ENCODE assay signal across 26 cellular contexts in the genomic region with DNA sequence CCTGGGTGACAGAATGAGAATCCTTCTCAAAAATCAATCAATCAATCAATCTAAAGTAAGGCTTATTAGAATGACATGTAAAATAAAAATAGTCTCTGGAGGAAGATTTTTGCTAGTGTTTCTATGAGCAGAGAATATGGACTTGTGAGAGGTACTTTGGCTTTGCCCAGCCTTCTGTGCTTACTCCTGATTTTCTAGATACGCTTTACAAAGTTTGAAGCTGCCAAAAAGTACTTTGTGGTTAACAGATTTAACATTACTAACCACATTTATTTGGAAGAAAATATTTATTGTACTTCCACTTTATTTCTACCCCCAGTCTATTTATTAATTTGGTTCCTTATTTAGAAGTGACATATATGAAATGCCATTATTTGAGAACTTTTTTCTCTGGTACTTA.
"Had no signal": no experiment of that assay in that cellular context is flagged by ENCODE, and none has a peak within 500 bp of the region (broad histone marks: within the 10 kb centered on the region; RNA-seq: fewer than 3 reads in every experiment).

No MANE protein-coding gene starts in this region.

- H3K27ac Mint-ChIP-seq: activated T-cell treated with anti-CD3 and anti-CD28 coated beads, Interleukin-2, amount 50 U/mL, for 24 hours; natural killer cell treated with Interleukin-12 subunit alpha and Interleukin-12 subunit beta and Interleukin-15 and Interleukin-18, amount 100 ng/mL, for 72 hours; T-helper 1 cell treated with Interleukin-12 subunit alpha and Interleukin-12 subunit beta and Interleukin-4 antibody, amounts not matched to agents 30 μg/mL and 1 μg/mL, for 36 hours; WTC11 had no signal

- H3K9me3 Mint-ChIP-seq: activated T-cell treated with anti-CD3 and anti-CD28 coated beads, Interleukin-2, amount 50 U/mL, for 24 hours; natural killer cell treated with Interleukin-12 subunit alpha and Interleukin-12 subunit beta and Interleukin-15 and Interleukin-18, amount 100 ng/mL, for 72 hours; T-helper 1 cell treated with Interleukin-12 subunit alpha and Interleukin-12 subunit beta and Interleukin-4 antibody, amounts not matched to agents 30 μg/mL and 1 μg/mL, for 36 hours; WTC11 had no signal

- H3K4me3 ChIP-seq: colonic mucosa, dorsolateral prefrontal cortex, esophagus muscularis mucosa, gastroesophageal sphincter, pancreas, psoas muscle, right atrium auricular region, upper lobe of left lung had no signal

- DNase-seq: activated CD8-positive, alpha-beta memory T cell treated with anti-CD3 and anti-CD28 coated beads for 24 hours; activated CD8-positive, alpha-beta memory T cell treated with anti-CD3 and anti-CD28 coated beads, Interleukin-2, amount 50 U/mL, for 4 hours; activated naive CD4-positive, alpha-beta T cell treated with Interleukin-2 at 50 U/mL for 16 hours; activated T-cell treated with anti-CD3 and anti-CD28 coated beads, Interleukin-2, amount 50 U/mL, for 24 hours; brain microvascular endothelial cell; central memory CD4-positive, alpha-beta T cell; colonic mucosa; dorsolateral prefrontal cortex; head of caudate nucleus; hypothalamus; left ventricle myocardium superior; mammary epithelial cell; midbrain; pancreas; psoas muscle; small intestine; stimulated activated CD4-positive, alpha-beta T cell treated with anti-CD3 and anti-CD28 coated beads, Interleukin-2, amount 100 ng/mL, for 24 hours; stimulated activated naive CD4-positive, alpha-beta T cell; T1000; upper lobe of left lung had no signal

- H3K4me3 Mint-ChIP-seq: activated T-cell treated with anti-CD3 and anti-CD28 coated beads, Interleukin-2, amount 50 U/mL, for 24 hours; T-helper 1 cell treated with Interleukin-12 subunit alpha and Interleukin-12 subunit beta and Interleukin-4 antibody, amounts not matched to agents 30 μg/mL and 1 μg/mL, for 36 hours; WTC11 had no signal

- H3K27me3 Mint-ChIP-seq: activated T-cell treated with anti-CD3 and anti-CD28 coated beads, Interleukin-2, amount 50 U/mL, for 24 hours; natural killer cell treated with Interleukin-12 subunit alpha and Interleukin-12 subunit beta and Interleukin-15 and Interleukin-18, amount 100 ng/mL, for 72 hours had no signal

- H3K4me1 Mint-ChIP-seq: WTC11 had no signal

- ATAC-seq: gastroesophageal sphincter; left ventricle myocardium superior; natural killer cell treated with Interleukin-12 subunit alpha and Interleukin-12 subunit beta and Interleukin-15 and Interleukin-18, amount 100 ng/mL, for 72 hours; pancreas; psoas muscle; WTC11 had no signal
